In genomic region chr1:61226791-61227567, GRCh38 we compare ENCODE assay signal across 10 cellular contexts.
DNase-seq lines count a peak whose midpoint lies in the region; ATAC-seq and TF ChIP-seq lines count a peak whose summit lies in the region.
"Had no signal": no experiment of that assay in that cellular context is flagged by ENCODE, and none has a peak within 500 bp of the region (broad histone marks: within the 10 kb centered on the region; RNA-seq: fewer than 3 reads in every experiment).

No MANE protein-coding gene starts in this region.

- H3K9me3 Mint-ChIP-seq in CD4-positive, alpha-beta memory T cell = peaks cover 0 to 1% (median 0%) of the 10 kb centered on the region in 8 donors

- no peak overlapping the region for H3K27ac Mint-ChIP-seq in CD4-positive, alpha-beta memory T cell

- no peaks in the 10 kb centered on the region for H3K27me3 Mint-ChIP-seq in CD4-positive, alpha-beta memory T cell

- intact Hi-C loops in psoas muscle (cut with DNase I) = no loop called here
- intact Hi-C loops in CD4-positive, alpha-beta memory T cell (cut with micrococcal nuclease) = no loop called here

- ATAC-seq in psoas muscle = peak; percentile 48 to 73 (median 57)

- H3K9me3 ChIP-seq in psoas muscle = no peaks in the 10 kb centered on the region
- no peaks in the 10 kb centered on the region for H3K9me3 ChIP-seq in CD4-positive, alpha-beta memory T cell (ENCODE audit: control insufficient read depth in 1 of 2, low read length in 2 of 2)

- peak; percentile 87 for DNase-seq in DMS79 (lab: John Stamatoyannopoulos, UW)
- peak; percentile 65 for DNase-seq in NCI-H2196 treated with DMSO at 0.1 percent for 48 hours (lab: John Stamatoyannopoulos, UW; ENCODE audit: unreplicated experiment)
- peak; percentile 62 for DNase-seq in epithelial cell of esophagus (ENCODE audit: low read depth)
- no peak for DNase-seq in psoas muscle
- DNase-seq in activated CD8-positive, alpha-beta memory T cell treated with anti-CD3 and anti-CD28 coated beads, Interleukin-2, amount 50 U/mL, for 4 hours = no peak
- no peak for DNase-seq in LoVo (ENCODE audit: low spot score)
- DNase-seq in H4 (ENCODE audit: low spot score) = no peak
- no peak for DNase-seq in CD4-positive, alpha-beta memory T cell
- DNase-seq: activated naive CD4-positive, alpha-beta T cell treated with Interleukin-2 at 50 U/mL for 16 hours; DND-41 had no signal

- POLR2A ChIA-PET in CD4-positive, alpha-beta memory T cell (lab: Charles Lee; ENCODE audit: partially characterized antibody) = no interaction called here

- peaks cover 30% of the 10 kb centered on the region for H3K4me1 ChIP-seq in psoas muscle
- no peaks in the 10 kb centered on the region for H3K4me1 ChIP-seq in CD4-positive, alpha-beta memory T cell (ENCODE audit: insufficient read depth, low read length)

- H3K27ac ChIP-seq in psoas muscle = peak overlapping the region; percentile 68
- H3K27ac ChIP-seq in CD4-positive, alpha-beta memory T cell (ENCODE audit: low read depth, low read length) = no peak overlapping the region

- no peak overlapping the region for H3K4me3 Mint-ChIP-seq in CD4-positive, alpha-beta memory T cell

- H3K4me3 ChIP-seq in epithelial cell of esophagus (ENCODE audit: low read length) (no peak overlapping the region), psoas muscle (peak overlapping the region; percentile 44)
- H3K4me3 ChIP-seq in CD4-positive, alpha-beta memory T cell (ENCODE audit: low read length in 2 of 2) = no peak overlapping the region

- no peaks in the 10 kb centered on the region for H3K36me3 ChIP-seq in psoas muscle (ENCODE audit: insufficient read depth in 1 of 2, low read depth in 1 of 2)
- H3K36me3 ChIP-seq in CD4-positive, alpha-beta memory T cell (ENCODE audit: insufficient read depth, low read length) = no peaks in the 10 kb centered on the region

- H3K4me1 Mint-ChIP-seq in CD4-positive, alpha-beta memory T cell = no peaks in the 10 kb centered on the region

- H3K27me3 ChIP-seq in psoas muscle (ENCODE audit: insufficient read depth in 3 of 3, low read length in 2 of 3) = no peaks in the 10 kb centered on the region
- H3K27me3 ChIP-seq in CD4-positive, alpha-beta memory T cell (ENCODE audit: insufficient read depth, low read length) = no peaks in the 10 kb centered on the region

- CTCF ChIA-PET in CD4-positive, alpha-beta memory T cell (lab: Charles Lee; ENCODE audit: partially characterized antibody) = no interaction called here

- TF ChIP-seq CTCF in epithelial cell of esophagus (IDR thresholded peaks at IDR 0.05; ENCODE audit: insufficient read depth, low read depth, low read length, missing control alignments) (no peak), psoas muscle (IDR thresholded peaks at IDR 0.05) (no peak)

- H3K36me3 Mint-ChIP-seq in CD4-positive, alpha-beta memory T cell = no peaks in the 10 kb centered on the region

- WGBS in psoas muscle, 3 donors = 37 to 58% (median 42%) methylated on average over 12 of the region's 12 CpGs

Comparison
In these comparisons a context has a peak if more than half of its experiments do, and no peak if none do; other contexts are left out.
1. DNase-seq: peak in DMS79 (single experiment), NCI-H2196 treated with DMSO at 0.1 percent for 48 hours (single experiment) and epithelial cell of esophagus (single experiment); none in psoas muscle (0 of 2), activated CD8-positive, alpha-beta memory T cell treated with anti-CD3 and anti-CD28 coated beads, Interleukin-2, amount 50 U/mL, for 4 hours (single experiment), LoVo (single experiment), H4 (single experiment) and CD4-positive, alpha-beta memory T cell (0 of 5).